In the genomic region with DNA sequence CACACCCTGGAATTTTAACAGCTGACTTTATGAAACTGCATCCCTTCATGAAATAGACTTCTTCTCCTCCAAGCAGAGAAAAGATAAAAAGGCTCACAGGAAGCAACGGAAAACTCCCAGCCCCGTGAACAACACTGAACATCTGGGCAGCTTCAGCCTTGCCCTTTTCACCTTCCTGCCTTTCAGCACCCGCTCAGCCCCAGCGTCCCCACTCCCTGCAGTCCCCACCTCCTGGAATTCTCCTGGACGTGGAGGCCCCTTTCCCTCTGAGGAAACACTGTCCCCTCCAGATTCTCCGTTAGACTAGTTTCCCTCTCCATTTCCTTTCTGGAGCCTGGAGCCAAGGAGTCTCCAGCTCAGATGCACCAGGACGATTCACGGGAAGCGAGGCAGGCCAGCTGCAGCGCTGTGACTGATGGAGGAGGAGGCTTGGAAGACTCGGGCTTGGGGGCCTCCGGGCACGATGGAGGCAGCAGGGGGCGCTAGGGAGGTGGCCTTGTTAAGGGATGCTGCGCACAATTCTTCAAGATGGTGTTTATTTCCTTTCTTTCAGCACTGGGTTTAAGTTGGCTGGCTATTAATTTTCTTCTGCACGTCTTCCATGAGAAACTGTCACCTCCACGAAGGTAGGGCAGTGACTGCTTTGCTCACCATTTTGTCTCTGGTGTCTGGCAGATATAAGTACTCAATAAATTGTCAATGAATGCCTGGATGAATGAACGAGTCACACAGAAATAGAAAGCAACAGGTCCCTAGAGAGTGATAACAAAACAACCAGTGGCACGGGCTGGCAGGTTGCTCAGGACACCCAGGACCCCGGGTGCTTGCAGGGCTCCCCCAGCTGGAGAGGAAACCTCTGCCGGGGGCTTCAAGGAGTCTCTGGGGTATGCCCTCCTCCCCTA, we compare ENCODE assay signal across 9 cellular contexts. TPM values are rescaled to one million over a fixed set of nuclear protein-coding genes. Genes with fewer than 3 reads are reported as not detected.
DNase-seq lines count a peak whose midpoint lies in the region; ATAC-seq and TF ChIP-seq lines count a peak whose summit lies in the region.
"Had no signal": no experiment of that assay in that cellular context is flagged by ENCODE, and none has a peak within 500 bp of the region (broad histone marks: within the 10 kb centered on the region; RNA-seq: fewer than 3 reads in every experiment).

No MANE protein-coding gene starts in this region.

- ATAC-seq in HG03565 (IDR thresholded peaks at IDR 0.05; ENCODE audit: unreplicated experiment) (peak; percentile 67), body of pancreas (peak; percentile 53)

- TF ChIP-seq CTCF in body of pancreas (IDR thresholded peaks at IDR 0.05), result peak in 5 of 7 experiments; percentile 12 to 34 (median 26)

- H3K4me1 ChIP-seq in body of pancreas, result peaks cover 8% of the 10 kb centered on the region

- intact Hi-C loops in body of pancreas (cut with DNase I), result no loop called here

- H3K27me3 ChIP-seq in body of pancreas, result no peaks in the 10 kb centered on the region

- DNase-seq in DMS 273 (lab: John Stamatoyannopoulos, UW; ENCODE audit: unreplicated experiment) (peak; percentile 74), DMS 273 treated with DMSO at 0.1 percent for 48 hours (lab: John Stamatoyannopoulos, UW) (no peak), T-helper 9 cell (peak; percentile 52), body of pancreas (peak; percentile 35 to 51 (median 42)), iris pigment epithelial cell (ENCODE audit: low read depth) (peak; percentile 68), LoVo (ENCODE audit: low spot score) (no peak)
- peak; percentile 82 to 87 for DNase-seq in stimulated activated CD4-positive, alpha-beta T cell treated with anti-CD3 and anti-CD28 coated beads, Interleukin-2, amount 100 ng/mL, for 24 hours

- H3K4me3 ChIP-seq in body of pancreas, result no peak overlapping the region

- no peaks in the 10 kb centered on the region for H3K9me3 ChIP-seq in body of pancreas
- H3K9me3 ChIP-seq: neutrophil had no signal

- H3K27ac ChIP-seq in body of pancreas, result peak overlapping the region in 2 of 4 donors; percentile 13 to 59
- H3K27ac ChIP-seq: neutrophil had no signal

- TF ChIP-seq POLR2A in body of pancreas (IDR thresholded peaks at IDR 0.05), result no peak

- WGBS in body of pancreas, 2 donors, result 31 to 38% methylated on average over 21 of the region's 21 CpGs

- H3K36me3 ChIP-seq in body of pancreas (replicated peaks in 1 of 2; ENCODE audit: insufficient read depth in 1 of 2, low read depth in 2 of 2), result no peaks in the 10 kb centered on the region
- H3K36me3 ChIP-seq: neutrophil had no signal

RNA-seq across cellular contexts. Expression of gene MYOC, which starts 3.0 kb away (rescaled TPM):
- 1 to 10 TPM; 1.3 to 5.4 TPM for total RNA-seq in body of pancreas

RNA-seq across cellular contexts. Expression of gene MYOCOS, which starts 33.4 kb away (rescaled TPM):
- total RNA-seq in body of pancreas, result not detected

Comparison
In these comparisons a context has a peak if more than half of its experiments do, and no peak if none do; other contexts are left out.
1. DNase-seq: peak in DMS 273 (single experiment), T-helper 9 cell (single experiment), body of pancreas (4 of 4), iris pigment epithelial cell (single experiment) and stimulated activated CD4-positive, alpha-beta T cell treated with anti-CD3 and anti-CD28 coated beads, Interleukin-2, amount 100 ng/mL, for 24 hours (2 of 2); none in DMS 273 treated with DMSO at 0.1 percent for 48 hours (single experiment) and LoVo (single experiment).